Comparison of ENCODE assay signal across 1 cellular context in the genomic region with DNA sequence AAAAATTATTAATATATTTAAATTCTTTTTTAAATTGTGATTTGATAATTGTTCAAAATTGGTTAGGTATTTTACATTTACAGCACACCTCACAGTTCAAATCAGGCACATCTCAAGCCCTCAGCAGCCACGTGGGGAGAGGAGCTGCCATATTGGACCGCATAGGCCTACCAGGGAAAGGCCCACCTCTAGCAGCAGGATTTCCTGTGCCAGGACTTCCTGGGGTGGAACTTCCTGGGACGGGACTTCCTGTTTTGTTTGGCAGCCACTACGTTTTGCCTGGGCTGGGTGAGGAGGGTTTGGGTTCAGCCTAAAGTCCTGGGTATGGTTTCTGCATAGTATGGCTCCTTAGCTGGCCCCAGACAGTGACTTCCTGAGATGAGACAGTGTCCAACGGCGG.
TF ChIP-seq lines count a peak whose summit lies in the region.

No MANE protein-coding gene starts in this region.

TF ChIP-seq in K562, 482 proteins besides CTCF, POLR2A, EP300 and RAD21 (continued from another document):
- TF ChIP-seq, protein P1, sequence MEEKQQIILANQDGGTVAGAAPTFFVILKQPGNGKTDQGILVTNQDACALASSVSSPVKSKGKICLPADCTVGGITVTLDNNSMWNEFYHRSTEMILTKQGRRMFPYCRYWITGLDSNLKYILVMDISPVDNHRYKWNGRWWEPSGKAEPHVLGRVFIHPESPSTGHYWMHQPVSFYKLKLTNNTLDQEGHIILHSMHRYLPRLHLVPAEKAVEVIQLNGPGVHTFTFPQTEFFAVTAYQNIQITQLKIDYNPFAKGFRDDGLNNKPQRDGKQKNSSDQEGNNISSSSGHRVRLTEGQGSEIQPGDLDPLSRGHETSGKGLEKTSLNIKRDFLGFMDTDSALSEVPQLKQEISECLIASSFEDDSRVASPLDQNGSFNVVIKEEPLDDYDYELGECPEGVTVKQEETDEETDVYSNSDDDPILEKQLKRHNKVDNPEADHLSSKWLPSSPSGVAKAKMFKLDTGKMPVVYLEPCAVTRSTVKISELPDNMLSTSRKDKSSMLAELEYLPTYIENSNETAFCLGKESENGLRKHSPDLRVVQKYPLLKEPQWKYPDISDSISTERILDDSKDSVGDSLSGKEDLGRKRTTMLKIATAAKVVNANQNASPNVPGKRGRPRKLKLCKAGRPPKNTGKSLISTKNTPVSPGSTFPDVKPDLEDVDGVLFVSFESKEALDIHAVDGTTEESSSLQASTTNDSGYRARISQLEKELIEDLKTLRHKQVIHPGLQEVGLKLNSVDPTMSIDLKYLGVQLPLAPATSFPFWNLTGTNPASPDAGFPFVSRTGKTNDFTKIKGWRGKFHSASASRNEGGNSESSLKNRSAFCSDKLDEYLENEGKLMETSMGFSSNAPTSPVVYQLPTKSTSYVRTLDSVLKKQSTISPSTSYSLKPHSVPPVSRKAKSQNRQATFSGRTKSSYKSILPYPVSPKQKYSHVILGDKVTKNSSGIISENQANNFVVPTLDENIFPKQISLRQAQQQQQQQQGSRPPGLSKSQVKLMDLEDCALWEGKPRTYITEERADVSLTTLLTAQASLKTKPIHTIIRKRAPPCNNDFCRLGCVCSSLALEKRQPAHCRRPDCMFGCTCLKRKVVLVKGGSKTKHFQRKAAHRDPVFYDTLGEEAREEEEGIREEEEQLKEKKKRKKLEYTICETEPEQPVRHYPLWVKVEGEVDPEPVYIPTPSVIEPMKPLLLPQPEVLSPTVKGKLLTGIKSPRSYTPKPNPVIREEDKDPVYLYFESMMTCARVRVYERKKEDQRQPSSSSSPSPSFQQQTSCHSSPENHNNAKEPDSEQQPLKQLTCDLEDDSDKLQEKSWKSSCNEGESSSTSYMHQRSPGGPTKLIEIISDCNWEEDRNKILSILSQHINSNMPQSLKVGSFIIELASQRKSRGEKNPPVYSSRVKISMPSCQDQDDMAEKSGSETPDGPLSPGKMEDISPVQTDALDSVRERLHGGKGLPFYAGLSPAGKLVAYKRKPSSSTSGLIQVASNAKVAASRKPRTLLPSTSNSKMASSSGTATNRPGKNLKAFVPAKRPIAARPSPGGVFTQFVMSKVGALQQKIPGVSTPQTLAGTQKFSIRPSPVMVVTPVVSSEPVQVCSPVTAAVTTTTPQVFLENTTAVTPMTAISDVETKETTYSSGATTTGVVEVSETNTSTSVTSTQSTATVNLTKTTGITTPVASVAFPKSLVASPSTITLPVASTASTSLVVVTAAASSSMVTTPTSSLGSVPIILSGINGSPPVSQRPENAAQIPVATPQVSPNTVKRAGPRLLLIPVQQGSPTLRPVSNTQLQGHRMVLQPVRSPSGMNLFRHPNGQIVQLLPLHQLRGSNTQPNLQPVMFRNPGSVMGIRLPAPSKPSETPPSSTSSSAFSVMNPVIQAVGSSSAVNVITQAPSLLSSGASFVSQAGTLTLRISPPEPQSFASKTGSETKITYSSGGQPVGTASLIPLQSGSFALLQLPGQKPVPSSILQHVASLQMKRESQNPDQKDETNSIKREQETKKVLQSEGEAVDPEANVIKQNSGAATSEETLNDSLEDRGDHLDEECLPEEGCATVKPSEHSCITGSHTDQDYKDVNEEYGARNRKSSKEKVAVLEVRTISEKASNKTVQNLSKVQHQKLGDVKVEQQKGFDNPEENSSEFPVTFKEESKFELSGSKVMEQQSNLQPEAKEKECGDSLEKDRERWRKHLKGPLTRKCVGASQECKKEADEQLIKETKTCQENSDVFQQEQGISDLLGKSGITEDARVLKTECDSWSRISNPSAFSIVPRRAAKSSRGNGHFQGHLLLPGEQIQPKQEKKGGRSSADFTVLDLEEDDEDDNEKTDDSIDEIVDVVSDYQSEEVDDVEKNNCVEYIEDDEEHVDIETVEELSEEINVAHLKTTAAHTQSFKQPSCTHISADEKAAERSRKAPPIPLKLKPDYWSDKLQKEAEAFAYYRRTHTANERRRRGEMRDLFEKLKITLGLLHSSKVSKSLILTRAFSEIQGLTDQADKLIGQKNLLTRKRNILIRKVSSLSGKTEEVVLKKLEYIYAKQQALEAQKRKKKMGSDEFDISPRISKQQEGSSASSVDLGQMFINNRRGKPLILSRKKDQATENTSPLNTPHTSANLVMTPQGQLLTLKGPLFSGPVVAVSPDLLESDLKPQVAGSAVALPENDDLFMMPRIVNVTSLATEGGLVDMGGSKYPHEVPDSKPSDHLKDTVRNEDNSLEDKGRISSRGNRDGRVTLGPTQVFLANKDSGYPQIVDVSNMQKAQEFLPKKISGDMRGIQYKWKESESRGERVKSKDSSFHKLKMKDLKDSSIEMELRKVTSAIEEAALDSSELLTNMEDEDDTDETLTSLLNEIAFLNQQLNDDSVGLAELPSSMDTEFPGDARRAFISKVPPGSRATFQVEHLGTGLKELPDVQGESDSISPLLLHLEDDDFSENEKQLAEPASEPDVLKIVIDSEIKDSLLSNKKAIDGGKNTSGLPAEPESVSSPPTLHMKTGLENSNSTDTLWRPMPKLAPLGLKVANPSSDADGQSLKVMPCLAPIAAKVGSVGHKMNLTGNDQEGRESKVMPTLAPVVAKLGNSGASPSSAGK (IDR thresholded peaks at IDR 0.05) = 0 out of 2 replicates have a peak, but pooled peaks have one; percentile 20
- TF ChIP-seq EHMT2 (IDR thresholded peaks at IDR 0.05) (peak; percentile 21; the same call in 1 of the 2 replicates), MYC (IDR thresholded peaks at IDR 0.05; ENCODE audit: low read depth, low read length) (peak; percentile 41; the same call in 1 of the 2 replicates), MYC (CRISPR knock-in tag; IDR thresholded peaks at IDR 0.05; ENCODE audit: borderline replicate concordance, low read depth) (no peak), MTA3 (IDR thresholded peaks at IDR 0.05; ENCODE audit: borderline replicate concordance) (no peak), NONO (IDR thresholded peaks at IDR 0.05; ENCODE audit: low read depth in 2 of 2, low read length in 1 of 2) (no peak), SPI1 (IDR thresholded peaks at IDR 0.05; ENCODE audit: borderline replicate concordance, low read depth, low read length) (peak; percentile 51; the same call in 1 of the 2 replicates), MBD2 (IDR thresholded peaks at IDR 0.05; ENCODE audit: borderline replicate concordance, low read depth) (no peak), SAP30 (IDR thresholded peaks at IDR 0.05; ENCODE audit: borderline replicate concordance, insufficient read depth, low read depth, low read length, poor library complexity, severe bottlenecking) (no peak), ZNF583 (CRISPR knock-in tag; IDR thresholded peaks at IDR 0.05) (no peak), YY1 (IDR thresholded peaks at IDR 0.05; ENCODE audit: borderline replicate concordance in 1 of 3, control insufficient read depth in 1 of 3, extremely low read depth in 1 of 3, insufficient read depth in 3 of 3, insufficient read length in 1 of 3, insufficient replicate concordance in 2 of 3, low read depth in 1 of 3, low read length in 2 of 3) (peak in 1 of 3 experiments; percentile 42)
- TF ChIP-seq, protein P2, sequence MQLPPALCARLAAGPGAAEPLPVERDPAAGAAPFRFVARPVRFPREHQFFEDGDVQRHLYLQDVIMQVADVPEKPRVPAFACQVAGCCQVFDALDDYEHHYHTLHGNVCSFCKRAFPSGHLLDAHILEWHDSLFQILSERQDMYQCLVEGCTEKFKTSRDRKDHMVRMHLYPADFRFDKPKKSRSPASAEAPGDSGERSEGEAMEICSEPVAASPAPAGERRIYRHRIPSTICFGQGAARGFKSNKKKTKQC (CRISPR knock-in tag; IDR thresholded peaks at IDR 0.05) = no peak
